1 cellular context compared by ENCODE assay signal in the genomic region with DNA sequence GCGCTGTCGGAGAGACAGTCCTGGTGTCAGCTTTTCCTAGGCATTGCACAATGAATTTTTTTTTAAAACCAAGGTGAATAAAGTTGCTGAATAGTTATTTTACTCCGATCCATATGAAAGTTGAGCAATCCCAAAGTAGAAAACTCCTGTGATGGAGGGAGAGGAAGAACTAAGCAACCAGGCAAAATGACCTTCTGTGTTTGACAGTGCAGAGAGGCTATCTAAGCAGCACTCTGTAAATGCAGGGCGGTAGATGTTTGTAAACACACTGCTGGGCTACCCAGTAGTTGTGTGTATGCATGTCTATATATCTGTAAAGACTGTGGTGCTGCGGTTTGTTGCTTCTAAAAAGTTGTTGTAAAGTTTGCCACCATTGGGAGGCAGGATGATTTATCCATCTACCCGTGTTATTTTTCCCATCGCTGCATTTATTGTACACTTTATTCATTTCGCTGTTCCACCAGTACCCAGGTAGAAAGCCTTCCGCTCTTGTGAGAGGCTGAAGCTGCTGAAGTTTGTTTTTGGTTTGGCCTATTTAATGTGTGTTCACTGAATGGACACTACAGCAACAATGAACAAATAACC.
TF ChIP-seq lines count a peak whose summit lies in the region.

No MANE protein-coding gene starts in this region.

TF ChIP-seq in SK-N-SH treated with all-trans-retinoic acid at 6 μM for 48 hours, 23 proteins besides CTCF, POLR2A, EP300 and RAD21 (continued from another document):
- TF ChIP-seq, protein P1, sequence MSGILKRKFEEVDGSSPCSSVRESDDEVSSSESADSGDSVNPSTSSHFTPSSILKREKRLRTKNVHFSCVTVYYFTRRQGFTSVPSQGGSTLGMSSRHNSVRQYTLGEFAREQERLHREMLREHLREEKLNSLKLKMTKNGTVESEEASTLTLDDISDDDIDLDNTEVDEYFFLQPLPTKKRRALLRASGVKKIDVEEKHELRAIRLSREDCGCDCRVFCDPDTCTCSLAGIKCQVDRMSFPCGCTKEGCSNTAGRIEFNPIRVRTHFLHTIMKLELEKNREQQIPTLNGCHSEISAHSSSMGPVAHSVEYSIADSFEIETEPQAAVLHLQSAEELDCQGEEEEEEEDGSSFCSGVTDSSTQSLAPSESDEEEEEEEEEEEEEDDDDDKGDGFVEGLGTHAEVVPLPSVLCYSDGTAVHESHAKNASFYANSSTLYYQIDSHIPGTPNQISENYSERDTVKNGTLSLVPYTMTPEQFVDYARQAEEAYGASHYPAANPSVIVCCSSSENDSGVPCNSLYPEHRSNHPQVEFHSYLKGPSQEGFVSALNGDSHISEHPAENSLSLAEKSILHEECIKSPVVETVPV (CRISPR knock-in tag; IDR thresholded peaks at IDR 0.05): no peak
- TF ChIP-seq OSR1 (CRISPR knock-in tag; IDR thresholded peaks at IDR 0.05): no peak
- TF ChIP-seq ZFP30 (CRISPR knock-in tag; IDR thresholded peaks at IDR 0.05): no peak
- TF ChIP-seq ISL1 (CRISPR knock-in tag; IDR thresholded peaks at IDR 0.05): no peak
- no peak for TF ChIP-seq BACH2 (CRISPR knock-in tag; IDR thresholded peaks at IDR 0.05; ENCODE audit: borderline replicate concordance)
- TF ChIP-seq GLIS3 (CRISPR knock-in tag; IDR thresholded peaks at IDR 0.05): no peak
